Comparison of ENCODE assay signal across 1 cellular context in the genomic region with DNA sequence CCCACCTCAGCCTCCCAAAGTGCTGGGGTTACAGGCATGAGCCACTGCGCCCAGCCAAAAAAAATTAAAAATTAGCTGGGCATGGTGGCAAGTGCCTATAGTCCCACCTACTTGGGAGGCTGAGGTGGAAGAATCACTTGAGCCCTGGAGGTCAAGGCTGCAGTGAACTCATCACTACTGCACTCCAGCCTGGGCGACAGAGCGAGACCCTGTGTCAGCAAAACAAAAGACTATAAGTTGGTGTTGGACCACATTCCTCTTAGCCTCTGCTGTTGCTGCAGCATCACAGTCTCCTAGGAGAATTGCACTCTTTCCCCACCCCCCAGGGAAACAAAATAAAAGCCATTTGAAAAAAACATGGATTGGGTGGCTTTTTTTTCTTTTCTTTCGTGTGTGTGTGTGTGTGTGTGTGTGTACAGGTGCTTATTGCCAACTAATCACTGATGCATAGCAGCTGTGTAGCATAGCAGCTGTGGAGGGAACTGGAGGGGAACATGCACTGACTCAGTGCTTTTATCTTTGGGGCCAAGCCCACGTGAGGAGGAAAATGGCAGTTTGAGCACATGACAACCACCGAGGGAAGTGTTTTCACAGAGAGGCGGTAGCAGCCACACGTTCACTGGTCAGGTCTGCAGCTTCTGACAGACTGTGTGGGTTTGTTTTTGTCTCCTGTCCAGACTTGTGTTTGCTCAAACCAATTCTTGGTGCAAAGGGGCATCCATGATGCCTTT.
TF ChIP-seq lines count a peak whose summit lies in the region.

No MANE protein-coding gene starts in this region.

TF ChIP-seq in K562, 482 proteins besides CTCF, POLR2A, EP300 and RAD21 (continued from another document and continues in another):
- TF ChIP-seq SRSF3 (IDR thresholded peaks at IDR 0.05; ENCODE audit: insufficient read depth, low read length), result no peak
- TF ChIP-seq E4F1 (CRISPR knock-in tag; IDR thresholded peaks at IDR 0.05; ENCODE audit: borderline replicate concordance), result no peak
- TF ChIP-seq RFX5 (IDR thresholded peaks at IDR 0.05; ENCODE audit: low read depth, low read length), result no peak
- TF ChIP-seq YY1 (IDR thresholded peaks at IDR 0.05; ENCODE audit: borderline replicate concordance in 1 of 3, control insufficient read depth in 1 of 3, extremely low read depth in 1 of 3, insufficient read depth in 3 of 3, insufficient read length in 1 of 3, insufficient replicate concordance in 2 of 3, low read depth in 1 of 3, low read length in 2 of 3), result peak in 2 of 3 experiments; percentile 28 to 40
- TF ChIP-seq ZNF76 (CRISPR knock-in tag; IDR thresholded peaks at IDR 0.05; ENCODE audit: borderline replicate concordance), result 0 out of 2 replicates have a peak, but pooled peaks have one; percentile 64
- no peak for TF ChIP-seq ZFP1 (CRISPR knock-in tag; IDR thresholded peaks at IDR 0.05)
- TF ChIP-seq BDP1 (IDR thresholded peaks at IDR 0.05; ENCODE audit: insufficient read depth, insufficient read length), result no peak
- TF ChIP-seq TCF7 (IDR thresholded peaks at IDR 0.05; ENCODE audit: borderline replicate concordance), result no peak
- no peak for TF ChIP-seq ZZZ3 (IDR thresholded peaks at IDR 0.05)
- no peak for TF ChIP-seq ZNF436 (CRISPR knock-in tag; IDR thresholded peaks at IDR 0.05)
- no peak for TF ChIP-seq ZNF584 (CRISPR knock-in tag; IDR thresholded peaks at IDR 0.05; ENCODE audit: low read depth)
- TF ChIP-seq ZNF232 (CRISPR knock-in tag; IDR thresholded peaks at IDR 0.05), result no peak
- TF ChIP-seq ZNF740 (CRISPR knock-in tag; IDR thresholded peaks at IDR 0.05), result no peak
- TF ChIP-seq ZNF740 (tag; IDR thresholded peaks at IDR 0.05), result 0 out of 4 replicates have a peak, but pooled peaks of 1 of the 2 experiments have one; percentile 34
- peak; percentile 76 for TF ChIP-seq ZNF449 (CRISPR knock-in tag; IDR thresholded peaks at IDR 0.05)
- TF ChIP-seq, protein P1, sequence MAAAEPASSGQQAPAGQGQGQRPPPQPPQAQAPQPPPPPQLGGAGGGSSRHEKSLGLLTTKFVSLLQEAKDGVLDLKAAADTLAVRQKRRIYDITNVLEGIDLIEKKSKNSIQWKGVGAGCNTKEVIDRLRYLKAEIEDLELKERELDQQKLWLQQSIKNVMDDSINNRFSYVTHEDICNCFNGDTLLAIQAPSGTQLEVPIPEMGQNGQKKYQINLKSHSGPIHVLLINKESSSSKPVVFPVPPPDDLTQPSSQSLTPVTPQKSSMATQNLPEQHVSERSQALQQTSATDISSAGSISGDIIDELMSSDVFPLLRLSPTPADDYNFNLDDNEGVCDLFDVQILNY (CRISPR knock-in tag; IDR thresholded peaks at IDR 0.05), result no peak
- TF ChIP-seq NCOR1 (IDR thresholded peaks at IDR 0.05), result no peak
- no peak for TF ChIP-seq U2AF1 (optimal IDR thresholded peaks at IDR 0.05; ENCODE audit: low read depth, low read length)
- TF ChIP-seq RERE (CRISPR knock-in tag; IDR thresholded peaks at IDR 0.05; ENCODE audit: borderline replicate concordance), result no peak
- TF ChIP-seq ZNF589 (CRISPR knock-in tag; IDR thresholded peaks at IDR 0.05; ENCODE audit: low read depth), result peak; percentile 45; the same call in 1 of the 2 replicates
- TF ChIP-seq ZNF41 (CRISPR knock-in tag; conservative IDR thresholded peaks at IDR 0.05), result peak; percentile 79
- no peak for TF ChIP-seq HNRNPUL1 (IDR thresholded peaks at IDR 0.05; ENCODE audit: low read length)
- TF ChIP-seq CREBBP (IDR thresholded peaks at IDR 0.05; ENCODE audit: low read depth, low read length), result no peak
- TF ChIP-seq ZBTB33 (CRISPR knock-in tag; IDR thresholded peaks at IDR 0.05), result no peak
- no peak for TF ChIP-seq FOS (IDR thresholded peaks at IDR 0.05; ENCODE audit: extremely low read depth, insufficient read length)
- no peak for TF ChIP-seq PCBP2 (IDR thresholded peaks at IDR 0.05; ENCODE audit: low read depth, low read length, poor library complexity, severe bottlenecking)
- no peak for TF ChIP-seq KLF16 (IDR thresholded peaks at IDR 0.05)
- TF ChIP-seq, protein P2, sequence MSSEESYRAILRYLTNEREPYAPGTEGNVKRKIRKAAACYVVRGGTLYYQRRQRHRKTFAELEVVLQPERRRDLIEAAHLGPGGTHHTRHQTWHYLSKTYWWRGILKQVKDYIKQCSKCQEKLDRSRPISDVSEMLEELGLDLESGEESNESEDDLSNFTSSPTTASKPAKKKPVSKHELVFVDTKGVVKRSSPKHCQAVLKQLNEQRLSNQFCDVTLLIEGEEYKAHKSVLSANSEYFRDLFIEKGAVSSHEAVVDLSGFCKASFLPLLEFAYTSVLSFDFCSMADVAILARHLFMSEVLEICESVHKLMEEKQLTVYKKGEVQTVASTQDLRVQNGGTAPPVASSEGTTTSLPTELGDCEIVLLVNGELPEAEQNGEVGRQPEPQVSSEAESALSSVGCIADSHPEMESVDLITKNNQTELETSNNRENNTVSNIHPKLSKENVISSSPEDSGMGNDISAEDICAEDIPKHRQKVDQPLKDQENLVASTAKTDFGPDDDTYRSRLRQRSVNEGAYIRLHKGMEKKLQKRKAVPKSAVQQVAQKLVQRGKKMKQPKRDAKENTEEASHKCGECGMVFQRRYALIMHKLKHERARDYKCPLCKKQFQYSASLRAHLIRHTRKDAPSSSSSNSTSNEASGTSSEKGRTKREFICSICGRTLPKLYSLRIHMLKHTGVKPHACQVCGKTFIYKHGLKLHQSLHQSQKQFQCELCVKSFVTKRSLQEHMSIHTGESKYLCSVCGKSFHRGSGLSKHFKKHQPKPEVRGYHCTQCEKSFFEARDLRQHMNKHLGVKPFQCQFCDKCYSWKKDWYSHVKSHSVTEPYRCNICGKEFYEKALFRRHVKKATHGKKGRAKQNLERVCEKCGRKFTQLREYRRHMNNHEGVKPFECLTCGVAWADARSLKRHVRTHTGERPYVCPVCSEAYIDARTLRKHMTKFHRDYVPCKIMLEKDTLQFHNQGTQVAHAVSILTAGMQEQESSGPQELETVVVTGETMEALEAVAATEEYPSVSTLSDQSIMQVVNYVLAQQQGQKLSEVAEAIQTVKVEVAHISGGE (CRISPR knock-in tag; IDR thresholded peaks at IDR 0.05), result 0 out of 6 replicates have a peak, but pooled peaks of 1 of the 3 experiments have one; percentile 39
- TF ChIP-seq FOXA1 (IDR thresholded peaks at IDR 0.05; ENCODE audit: borderline replicate concordance), result no peak
- TF ChIP-seq NBN (IDR thresholded peaks at IDR 0.05; ENCODE audit: low read depth), result no peak
- TF ChIP-seq MCM5 (IDR thresholded peaks at IDR 0.05; ENCODE audit: low read depth), result no peak
- TF ChIP-seq ARID1B (IDR thresholded peaks at IDR 0.05), result peak; percentile 37
- TF ChIP-seq, protein P3, sequence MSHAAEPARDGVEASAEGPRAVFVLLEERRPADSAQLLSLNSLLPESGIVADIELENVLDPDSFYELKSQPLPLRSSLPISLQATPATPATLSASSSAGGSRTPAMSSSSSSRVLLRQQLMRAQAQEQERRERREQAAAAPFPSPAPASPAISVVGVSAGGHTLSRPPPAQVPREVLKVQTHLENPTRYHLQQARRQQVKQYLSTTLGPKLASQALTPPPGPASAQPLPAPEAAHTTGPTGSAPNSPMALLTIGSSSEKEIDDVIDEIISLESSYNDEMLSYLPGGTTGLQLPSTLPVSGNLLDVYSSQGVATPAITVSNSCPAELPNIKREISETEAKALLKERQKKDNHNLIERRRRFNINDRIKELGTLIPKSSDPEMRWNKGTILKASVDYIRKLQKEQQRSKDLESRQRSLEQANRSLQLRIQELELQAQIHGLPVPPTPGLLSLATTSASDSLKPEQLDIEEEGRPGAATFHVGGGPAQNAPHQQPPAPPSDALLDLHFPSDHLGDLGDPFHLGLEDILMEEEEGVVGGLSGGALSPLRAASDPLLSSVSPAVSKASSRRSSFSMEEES (CRISPR knock-in tag; IDR thresholded peaks at IDR 0.05), result peak; percentile 34
- no peak for TF ChIP-seq ZNF121 (CRISPR knock-in tag; conservative IDR thresholded peaks at IDR 0.05)
- no peak for TF ChIP-seq POLR3A (IDR thresholded peaks at IDR 0.05; ENCODE audit: borderline replicate concordance, extremely low read depth, insufficient read depth, insufficient read length)
- TF ChIP-seq SIN3A (IDR thresholded peaks at IDR 0.05; ENCODE audit: borderline replicate concordance in 2 of 2, control insufficient read depth in 1 of 2, low read depth in 2 of 2, low read length in 2 of 2), result no peak
- TF ChIP-seq ZNF551 (CRISPR knock-in tag; IDR thresholded peaks at IDR 0.05), result no peak
- no peak for TF ChIP-seq SIX5 (IDR thresholded peaks at IDR 0.05; ENCODE audit: borderline replicate concordance in 1 of 2, insufficient read depth in 1 of 2, low read depth in 1 of 2, low read length in 2 of 2)
- no peak for TF ChIP-seq ESRRA (IDR thresholded peaks at IDR 0.05; ENCODE audit: borderline replicate concordance, low read depth)
- no peak for TF ChIP-seq CCAR2 (IDR thresholded peaks at IDR 0.05; ENCODE audit: low read depth, low read length)
- no peak for TF ChIP-seq POLR2AphosphoS5 (IDR thresholded peaks at IDR 0.05; ENCODE audit: control insufficient read depth, insufficient read depth, low read depth, low read length)
